12 cellular contexts compared by ENCODE assay signal in genomic region chr6:132614554-132614953, GRCh38. TPM values are rescaled to one million over a fixed set of nuclear protein-coding genes. Genes with fewer than 3 reads are reported as not detected.
DNase-seq lines count a peak whose midpoint lies in the region; ATAC-seq and FAIRE-seq lines count a peak whose summit lies in the region.
"Had no signal": no experiment of that assay in that cellular context is flagged by ENCODE, and none has a peak within 500 bp of the region (broad histone marks: within the 10 kb centered on the region; RNA-seq: fewer than 3 reads in every experiment).

No MANE protein-coding gene starts in this region.

- CTCF ChIA-PET in activated CD4-positive, alpha-beta T cell treated with anti-CD3 and anti-CD28 coated beads, Interleukin-2, amount 10 ng/mL, durations not matched to agents 7 days and 5 days (lab: Charles Lee) = no interaction called here
- CTCF ChIA-PET in activated CD8-positive, alpha-beta T cell treated with anti-CD3 and anti-CD28 coated beads, Interleukin-2, amount 10 ng/mL, durations not matched to agents 7 days and 5 days (lab: Charles Lee) = no interaction called here

- H3K27me3 ChIP-seq in small intestine (ENCODE audit: control insufficient read depth in 2 of 2, insufficient read depth in 2 of 2, low read length in 2 of 2) = no peaks in the 10 kb centered on the region

- peaks cover 4% of the 10 kb centered on the region for H3K4me1 Mint-ChIP-seq in activated CD4-positive, alpha-beta T cell treated with anti-CD3 and anti-CD28 coated beads, Interleukin-2, amount 10 ng/mL, durations not matched to agents 7 days and 5 days
- no peaks in the 10 kb centered on the region for H3K4me1 Mint-ChIP-seq in activated CD8-positive, alpha-beta T cell treated with anti-CD3 and anti-CD28 coated beads, Interleukin-2, amount 10 ng/mL, durations not matched to agents 7 days and 5 days (ENCODE audit: low read depth)

- H3K27me3 Mint-ChIP-seq in activated CD4-positive, alpha-beta T cell treated with anti-CD3 and anti-CD28 coated beads, Interleukin-2, amount 10 ng/mL, durations not matched to agents 7 days and 5 days = peaks cover 32% of the 10 kb centered on the region
- H3K27me3 Mint-ChIP-seq in activated CD8-positive, alpha-beta T cell treated with anti-CD3 and anti-CD28 coated beads, Interleukin-2, amount 10 ng/mL, durations not matched to agents 7 days and 5 days (ENCODE audit: low read depth) = peaks cover 10% of the 10 kb centered on the region

- H3K27ac ChIP-seq in small intestine (ENCODE audit: low read depth in 1 of 2, low read length in 1 of 2) = peak overlapping the region; percentile 49 to 76

- FAIRE-seq in small intestine (lab: Jason Lieb, UNC) = peak; percentile 55
- no peak for FAIRE-seq in frontal cortex (lab: Jason Lieb, UNC)
- FAIRE-seq: H1 had no signal

- no peak for DNase-seq in activated CD4-positive, alpha-beta T cell treated with anti-CD3 and anti-CD28 coated beads, Interleukin-2, amount 10 ng/mL, durations not matched to agents 7 days and 5 days
- DNase-seq in activated CD4-positive, alpha-beta T cell treated with anti-CD3 and anti-CD28 coated beads for 1 hour = no peak
- no peak for DNase-seq in activated CD8-positive, alpha-beta T cell treated with anti-CD3 and anti-CD28 coated beads, Interleukin-2, amount 10 ng/mL, durations not matched to agents 7 days and 5 days
- DNase-seq in small intestine = peak; percentile 75
- DNase-seq in frontal cortex (ENCODE audit: low spot score in 2 of 2) = no peak
- no peak for DNase-seq in germinal center (ENCODE audit: low spot score)
- DNase-seq: NCI-H2227 treated with DMSO at 0.1 percent for 48 hours had no signal

- no peaks in the 10 kb centered on the region for H3K9me3 Mint-ChIP-seq in activated CD4-positive, alpha-beta T cell treated with anti-CD3 and anti-CD28 coated beads, Interleukin-2, amount 10 ng/mL, durations not matched to agents 7 days and 5 days
- H3K9me3 Mint-ChIP-seq in activated CD8-positive, alpha-beta T cell treated with anti-CD3 and anti-CD28 coated beads, Interleukin-2, amount 10 ng/mL, durations not matched to agents 7 days and 5 days (ENCODE audit: insufficient read depth) = no peaks in the 10 kb centered on the region

- H3K4me3 Mint-ChIP-seq in activated CD4-positive, alpha-beta T cell treated with anti-CD3 and anti-CD28 coated beads, Interleukin-2, amount 10 ng/mL, durations not matched to agents 7 days and 5 days = peak overlapping the region; percentile 30
- H3K4me3 Mint-ChIP-seq in activated CD8-positive, alpha-beta T cell treated with anti-CD3 and anti-CD28 coated beads, Interleukin-2, amount 10 ng/mL, durations not matched to agents 7 days and 5 days = peak overlapping the region; percentile 55

- H3K9me3 ChIP-seq in small intestine (ENCODE audit: control insufficient read depth, low read depth) = no peaks in the 10 kb centered on the region

- H3K36me3 Mint-ChIP-seq in activated CD4-positive, alpha-beta T cell treated with anti-CD3 and anti-CD28 coated beads, Interleukin-2, amount 10 ng/mL, durations not matched to agents 7 days and 5 days (ENCODE audit: low read depth) = no peaks in the 10 kb centered on the region
- H3K36me3 Mint-ChIP-seq in activated CD8-positive, alpha-beta T cell treated with anti-CD3 and anti-CD28 coated beads, Interleukin-2, amount 10 ng/mL, durations not matched to agents 7 days and 5 days (ENCODE audit: low read depth) = no peaks in the 10 kb centered on the region

- H3K4me1 ChIP-seq in small intestine (ENCODE audit: control insufficient read depth in 2 of 2, insufficient read depth in 1 of 2, low read depth in 1 of 2, low read length in 1 of 2) = peaks cover 3 to 5% of the 10 kb centered on the region in 2 donors

- no peak overlapping the region for H3K27ac Mint-ChIP-seq in activated CD4-positive, alpha-beta T cell treated with anti-CD3 and anti-CD28 coated beads, Interleukin-2, amount 10 ng/mL, durations not matched to agents 7 days and 5 days
- no peak overlapping the region for H3K27ac Mint-ChIP-seq in activated CD8-positive, alpha-beta T cell treated with anti-CD3 and anti-CD28 coated beads, Interleukin-2, amount 10 ng/mL, durations not matched to agents 7 days and 5 days

- POLR2A ChIA-PET in activated CD4-positive, alpha-beta T cell treated with anti-CD3 and anti-CD28 coated beads, Interleukin-2, amount 10 ng/mL, durations not matched to agents 7 days and 5 days (lab: Charles Lee) = no interaction called here
- POLR2A ChIA-PET in activated CD8-positive, alpha-beta T cell treated with anti-CD3 and anti-CD28 coated beads, Interleukin-2, amount 10 ng/mL, durations not matched to agents 7 days and 5 days (lab: Charles Lee) = no interaction called here

- ATAC-seq in HG03175 (IDR thresholded peaks at IDR 0.05; ENCODE audit: unreplicated experiment) (peak; percentile 45), GM18520 (IDR thresholded peaks at IDR 0.05; ENCODE audit: unreplicated experiment) (no peak)
- no peak for ATAC-seq in activated CD8-positive, alpha-beta T cell treated with anti-CD3 and anti-CD28 coated beads, Interleukin-2, amount 10 ng/mL, durations not matched to agents 7 days and 5 days

- peak overlapping the region; percentile 7 to 53 for H3K4me3 ChIP-seq in small intestine (ENCODE audit: low read depth in 1 of 2, low read length in 2 of 2)

- H3K36me3 ChIP-seq in small intestine (ENCODE audit: control insufficient read depth in 2 of 2, insufficient read depth in 2 of 2, low read length in 2 of 2) = peaks cover 0 to 2% of the 10 kb centered on the region in 2 donors

- 19 to 38% (median 25%) methylated on average over 7 of the region's 7 CpGs for WGBS in small intestine, 3 donors

RNA-seq across cellular contexts. Expression of gene TAAR2, which starts 9.5 kb away (rescaled TPM):
- total RNA-seq in activated CD4-positive, alpha-beta T cell treated with anti-CD3 and anti-CD28 coated beads, Interleukin-2, amount 10 ng/mL, durations not matched to agents 7 days and 5 days = not detected
- not detected for total RNA-seq in activated CD8-positive, alpha-beta T cell treated with anti-CD3 and anti-CD28 coated beads, Interleukin-2, amount 10 ng/mL, durations not matched to agents 7 days and 5 days
- polyA plus RNA-seq in small intestine = not detected
- not detected for total RNA-seq in frontal cortex
- total RNA-seq: H1, osteocyte, urinary bladder had no signal
- polyA plus RNA-seq: H1, urinary bladder had no signal

RNA-seq across cellular contexts. Expression of gene TAAR5, which starts 25.0 kb away (rescaled TPM):
- not detected for total RNA-seq in activated CD4-positive, alpha-beta T cell treated with anti-CD3 and anti-CD28 coated beads, Interleukin-2, amount 10 ng/mL, durations not matched to agents 7 days and 5 days
- total RNA-seq in activated CD8-positive, alpha-beta T cell treated with anti-CD3 and anti-CD28 coated beads, Interleukin-2, amount 10 ng/mL, durations not matched to agents 7 days and 5 days = not detected
- polyA plus RNA-seq in small intestine = not detected
- not detected for total RNA-seq in frontal cortex
- total RNA-seq: H1, osteocyte, urinary bladder had no signal
- polyA plus RNA-seq: H1, urinary bladder had no signal

RNA-seq across cellular contexts. Expression of gene TAAR1, which starts 44.4 kb away (rescaled TPM):
- total RNA-seq in activated CD4-positive, alpha-beta T cell treated with anti-CD3 and anti-CD28 coated beads, Interleukin-2, amount 10 ng/mL, durations not matched to agents 7 days and 5 days = not detected
- total RNA-seq in activated CD8-positive, alpha-beta T cell treated with anti-CD3 and anti-CD28 coated beads, Interleukin-2, amount 10 ng/mL, durations not matched to agents 7 days and 5 days = not detected
- under 1 TPM in 1 of 3 donors, not detected in 2; 0.09 TPM for polyA plus RNA-seq in small intestine
- not detected for total RNA-seq in frontal cortex
- total RNA-seq: H1, osteocyte, urinary bladder had no signal
- polyA plus RNA-seq: H1, urinary bladder had no signal

RNA-seq across cellular contexts. Expression of gene TAAR6, which starts 44.4 kb away (rescaled TPM):
- not detected for total RNA-seq in activated CD4-positive, alpha-beta T cell treated with anti-CD3 and anti-CD28 coated beads, Interleukin-2, amount 10 ng/mL, durations not matched to agents 7 days and 5 days
- not detected for total RNA-seq in activated CD8-positive, alpha-beta T cell treated with anti-CD3 and anti-CD28 coated beads, Interleukin-2, amount 10 ng/mL, durations not matched to agents 7 days and 5 days
- polyA plus RNA-seq in small intestine = not detected
- not detected for total RNA-seq in frontal cortex
- total RNA-seq: H1, osteocyte, urinary bladder had no signal
- polyA plus RNA-seq: urinary bladder had no signal
